8 cellular contexts compared by ENCODE assay signal in genomic region chr15:65868546-65869126, GRCh38. TPM values are rescaled to one million over a fixed set of nuclear protein-coding genes. Genes with fewer than 3 reads are reported as not detected.
DNase-seq lines count a peak whose midpoint lies in the region; ATAC-seq and TF ChIP-seq lines count a peak whose summit lies in the region.

No MANE protein-coding gene starts in this region.

- no peak overlapping the region for H2BK5ac ChIP-seq in mesendoderm (ENCODE audit: low read length)

- H3K9me3 Mint-ChIP-seq in naive thymus-derived CD4-positive, alpha-beta T cell: peaks cover 0 to 8% (median 0%) of the 10 kb centered on the region in 11 donors

- DNase-seq in BJ (ENCODE audit: low read depth) (no peak), HuH-7.5 (ENCODE audit: low spot score) (peak; percentile 7), caudate nucleus (lab: John Stamatoyannopoulos, UW) (peak in 9 of 61 donors; percentile 24 to 72 (median 49)), mesendoderm (no peak), GOT3 (lab: John Stamatoyannopoulos, UW) (no peak)
- no peak for DNase-seq in naive thymus-derived CD4-positive, alpha-beta T cell
- no peak for DNase-seq in central memory CD4-positive, alpha-beta T cell

- TF ChIP-seq POLR2A in GM18505 (IDR thresholded peaks at IDR 0.05; ENCODE audit: borderline replicate concordance, extremely low read depth, insufficient read depth, insufficient read length): no peak

- peaks cover 2% of the 10 kb centered on the region for H3K79me1 ChIP-seq in mesendoderm (ENCODE audit: low read length)

- peaks cover 0 to 5% (median 0%) of the 10 kb centered on the region in 5 donors for H3K27me3 Mint-ChIP-seq in naive thymus-derived CD4-positive, alpha-beta T cell

- H3K36me3 Mint-ChIP-seq in naive thymus-derived CD4-positive, alpha-beta T cell: peaks cover 0 to 12% (median 0%) of the 10 kb centered on the region in 5 donors

- H3K9me3 ChIP-seq in naive thymus-derived CD4-positive, alpha-beta T cell (ENCODE audit: control insufficient read depth in 2 of 3, low read length in 3 of 3): no peaks in the 10 kb centered on the region

- H3K18ac ChIP-seq in mesendoderm (ENCODE audit: low read length): no peak overlapping the region

- H2BK15ac ChIP-seq in mesendoderm (replicated peaks; ENCODE audit: low read depth): no peak overlapping the region

- no peak overlapping the region for H3K9ac ChIP-seq in mesendoderm (ENCODE audit: low read length)

- H3K4me1 ChIP-seq in naive thymus-derived CD4-positive, alpha-beta T cell (ENCODE audit: control insufficient read depth in 2 of 2, insufficient read depth in 2 of 2, low read length in 2 of 2): peaks cover 5 to 24% of the 10 kb centered on the region in 2 donors
- no peaks in the 10 kb centered on the region for H3K4me1 ChIP-seq in mesendoderm (ENCODE audit: control insufficient read depth, low read depth, low read length)

- ATAC-seq in naive thymus-derived CD4-positive, alpha-beta T cell: no peak
- no peak for ATAC-seq in GM18505 (IDR thresholded peaks at IDR 0.05; ENCODE audit: unreplicated experiment)

- CTCF ChIA-PET in BJ (lab: Yijun Ruan, JAX): interaction anchor here (0.7 to 6.8 kb wide), 5 partner anchors 11 to 232 kb away, joined by 3 to 46 read pairs (median 3); no protein-coding TSS in a partner anchor
- CTCF ChIA-PET in naive thymus-derived CD4-positive, alpha-beta T cell (lab: Charles Lee): interaction anchor here (0.6 to 2.5 kb wide), 8 partner anchors 9 to 231 kb away, joined by 3 to 15 read pairs (median 4); no protein-coding TSS in a partner anchor

- intact Hi-C loops in naive thymus-derived CD4-positive, alpha-beta T cell (cut with micrococcal nuclease): loop anchor here (1.0 to 10.0 kb wide), 19 partner anchors 14 to 1706 kb away; partner anchors contain the start of genes DPP8 (in 2 of the 2), INTS14 (in 2 of the 2), DENND4A (in 1 of the 2) and DIS3L (in 1 of the 2)

- H3K4me1 Mint-ChIP-seq in naive thymus-derived CD4-positive, alpha-beta T cell: peaks cover 22 to 33% (median 29%) of the 10 kb centered on the region in 7 donors

- no peak for TF ChIP-seq CTCF in BJ (IDR thresholded peaks at IDR 0.05; ENCODE audit: insufficient read depth, low read depth, low read length)

- no peak overlapping the region for H2AK5ac ChIP-seq in mesendoderm (ENCODE audit: low read length)

- H3K79me2 ChIP-seq in mesendoderm (ENCODE audit: control insufficient read depth, insufficient read depth, low read length): peaks cover 40% of the 10 kb centered on the region

- H3K4ac ChIP-seq in mesendoderm (ENCODE audit: low read depth, low read length): no peak overlapping the region

- POLR2A ChIA-PET in BJ (lab: Charles Lee): no interaction called here
- POLR2A ChIA-PET in naive thymus-derived CD4-positive, alpha-beta T cell (lab: Charles Lee): interaction anchor here (0.5 to 4.0 kb wide), 22 partner anchors 10 to 1969 kb away, joined by 3 to 40 read pairs (median 3); partner anchors contain the start of genes CLPX, DENND4A, DIS3L and INTS14

- H3K4me3 ChIP-seq in BJ (ENCODE audit: low read depth, low read length) (peak overlapping the region; percentile 99), mesendoderm (ENCODE audit: low read length) (no peak overlapping the region)
- H3K4me3 ChIP-seq in naive thymus-derived CD4-positive, alpha-beta T cell (ENCODE audit: low read length): peak overlapping the region; percentile 94

- no peak overlapping the region for H4K5ac ChIP-seq in mesendoderm (ENCODE audit: low read length)

- peak overlapping the region; percentile 97 to 100 (median 99) for H3K27ac Mint-ChIP-seq in naive thymus-derived CD4-positive, alpha-beta T cell

- peak overlapping the region; percentile 88 to 100 (median 100) for H3K4me3 Mint-ChIP-seq in naive thymus-derived CD4-positive, alpha-beta T cell

- H3K56ac ChIP-seq in mesendoderm (ENCODE audit: low read length): no peak overlapping the region

- H3K23ac ChIP-seq in mesendoderm (ENCODE audit: low read length): no peak overlapping the region

- H4K8ac ChIP-seq in mesendoderm (ENCODE audit: low read depth, low read length): no peak overlapping the region

- no CpG with 5 or more reads among the region's 11 CpGs for WGBS in mesendoderm (ENCODE audit: extremely low coverage, insufficient coverage, low lambda C conversion rate)

- no peak overlapping the region for H2BK120ac ChIP-seq in mesendoderm (ENCODE audit: low read depth, low read length)

- H3K27me3 ChIP-seq in BJ (ENCODE audit: control insufficient read depth, insufficient read depth, low read length) (no peaks in the 10 kb centered on the region), mesendoderm (ENCODE audit: insufficient read depth, low read length, poor library complexity) (no peaks in the 10 kb centered on the region)
- H3K27me3 ChIP-seq in naive thymus-derived CD4-positive, alpha-beta T cell (ENCODE audit: control insufficient read depth in 2 of 2, insufficient read depth in 2 of 2, low read length in 2 of 2): no peaks in the 10 kb centered on the region

- no peak overlapping the region for H3K4me2 ChIP-seq in mesendoderm (ENCODE audit: low read length)

- H3K27ac ChIP-seq in caudate nucleus (ENCODE audit: low read depth, low read length) (peak overlapping the region; percentile 100), mesendoderm (ENCODE audit: low read depth, low read length) (no peak overlapping the region)
- peak overlapping the region; percentile 94 for H3K27ac ChIP-seq in naive thymus-derived CD4-positive, alpha-beta T cell (ENCODE audit: low read depth, low read length)

- H3K36me3 ChIP-seq in BJ (ENCODE audit: control insufficient read depth, insufficient read depth, low read length) (no peaks in the 10 kb centered on the region), mesendoderm (ENCODE audit: control insufficient read depth, insufficient read depth, low read length) (no peaks in the 10 kb centered on the region)
- peaks cover 0 to 8% (median 0%) of the 10 kb centered on the region in 3 experiments for H3K36me3 ChIP-seq in naive thymus-derived CD4-positive, alpha-beta T cell (ENCODE audit: control insufficient read depth in 2 of 3, insufficient read depth in 3 of 3, low read length in 3 of 3)

RNA-seq across cellular contexts. Expression of gene RAB11A, which starts 0.7 kb away (rescaled TPM):
- polyA plus RNA-seq in BJ (2011; rRNA removed): 165 and 243 TPM in 2 replicates
- polyA minus RNA-seq in BJ (2011; rRNA and poly(A)+ RNA removed): 37.0 and 56.2 TPM in 2 replicates
- total RNA-seq in naive thymus-derived CD4-positive, alpha-beta T cell: 100 to 1,000 TPM in 2 of 5 experiments, 10 to 100 TPM in 3; 80.9 to 201 (median 88.7) TPM
- 100 to 1,000 TPM; 213 to 224 TPM for polyA plus RNA-seq in naive thymus-derived CD4-positive, alpha-beta T cell
- 280 TPM for polyA plus RNA-seq in mesendoderm (2013, experiment 1 of 2)
- polyA plus RNA-seq in mesendoderm (2013, experiment 2 of 2): 273 TPM
